Comparison of ENCODE assay signal across 1 cellular context in the genomic region with DNA sequence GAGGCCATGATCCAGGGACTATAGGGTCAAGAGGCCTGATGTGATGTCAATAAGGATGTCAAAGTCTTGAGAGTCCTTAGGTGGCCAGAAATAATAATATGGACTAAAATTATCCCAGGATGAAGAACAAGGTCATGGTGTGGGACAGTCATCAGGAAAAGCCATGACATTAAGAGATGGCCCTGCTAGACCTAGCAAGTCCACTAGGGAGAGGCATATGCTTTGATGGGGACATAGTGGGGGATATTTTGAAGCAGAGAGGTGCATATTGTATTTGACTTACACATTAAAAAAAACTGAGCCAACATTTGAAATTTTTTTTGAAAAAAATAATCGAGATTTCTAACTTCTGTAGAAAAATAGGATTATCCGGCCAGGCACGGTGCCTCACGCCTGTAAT.
TF ChIP-seq lines count a peak whose summit lies in the region.

No MANE protein-coding gene starts in this region.

TF ChIP-seq in HepG2, 621 proteins besides CTCF, POLR2A, EP300 and RAD21:
- no peak for TF ChIP-seq PAF1 (CRISPR knock-in tag; IDR thresholded peaks at IDR 0.05)
